8 cellular contexts compared by ENCODE assay signal in the genomic region with DNA sequence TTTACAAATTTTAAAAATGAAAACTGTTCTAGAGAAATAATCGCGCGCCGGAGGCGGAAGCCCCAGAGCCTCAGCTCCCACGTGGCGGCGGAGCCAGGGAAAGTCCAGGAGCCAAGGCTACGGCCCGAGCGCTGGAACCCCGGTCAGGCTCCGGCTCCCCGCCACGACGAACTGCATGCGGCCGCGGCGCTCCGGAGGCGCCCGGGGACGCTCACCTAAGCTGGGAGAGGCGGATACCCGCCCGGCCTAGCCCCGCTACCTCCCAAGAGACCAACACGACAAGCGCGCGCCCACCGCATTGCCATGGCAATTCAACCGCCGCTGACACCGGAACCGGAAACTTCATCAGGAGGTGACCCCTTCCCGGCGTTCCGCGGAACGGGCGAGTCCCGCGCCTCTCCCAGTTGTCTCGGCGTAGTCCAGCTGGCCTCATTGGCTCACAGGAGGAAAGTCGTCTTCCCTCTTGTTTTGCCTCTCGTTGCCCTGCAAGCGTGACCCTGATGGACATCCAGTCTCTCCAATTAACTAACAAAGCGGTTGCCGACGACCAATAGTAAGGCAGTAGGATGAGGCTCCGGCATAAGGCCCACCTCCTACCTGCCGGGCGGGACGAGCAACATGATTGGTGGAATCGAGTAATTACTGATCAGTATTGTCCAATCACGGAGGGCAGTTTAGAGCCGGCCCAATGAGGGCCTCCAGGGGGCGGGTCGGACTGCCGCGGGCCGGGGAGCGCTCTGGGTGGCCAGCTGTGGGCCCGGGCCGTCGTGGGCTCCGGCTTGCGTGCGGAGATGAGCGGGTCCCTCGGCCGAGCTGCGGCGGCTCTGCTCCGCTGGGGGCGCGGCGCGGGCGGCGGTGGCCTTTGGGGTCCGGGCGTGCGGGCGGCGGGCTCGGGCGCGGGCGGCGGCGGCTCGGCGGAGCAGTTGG. TPM values are rescaled to one million over a fixed set of nuclear protein-coding genes. Genes with fewer than 3 reads are reported as not detected.
A peak's percentile ranks its signal among the peaks of the same experiment; 100 is the strongest.
DNase-seq lines count a peak whose midpoint lies in the region; ATAC-seq and TF ChIP-seq lines count a peak whose summit lies in the region.

A gene (plus strand): TSS at position 752 of the 927 bp plus-strand sequence. CDS start 40 bp downstream, at position 792.

- peaks cover 3% of the 10 kb centered on the region for H3F3A ChIP-seq in neural progenitor cell (ENCODE audit: low read depth)

- CTCF ChIA-PET in HEK293T (lab: Yijun Ruan, JAX), result no interaction called here

- H3K4me1 ChIP-seq in foreskin keratinocyte, result peaks cover 21% of the 10 kb centered on the region
- peaks cover 43% of the 10 kb centered on the region for H3K4me1 ChIP-seq in neural progenitor cell

- no peaks in the 10 kb centered on the region for H3K9me3 ChIP-seq in neural progenitor cell (ENCODE audit: low read depth)

- H4K20me1 ChIP-seq in neural progenitor cell (ENCODE audit: low read depth), result peaks cover 78% of the 10 kb centered on the region

- no peak for TF ChIP-seq CTCF in foreskin keratinocyte (conservative IDR thresholded peaks at IDR 0.05)
- TF ChIP-seq CTCF in neural progenitor cell (IDR thresholded peaks at IDR 0.05), result no peak

- peaks cover 92% of the 10 kb centered on the region for H3K79me2 ChIP-seq in neural progenitor cell (ENCODE audit: low read depth)

- H3K27me3 Mint-ChIP-seq in neural progenitor cell (ENCODE audit: insufficient read depth, low read depth), result no peaks in the 10 kb centered on the region

- H3K4me3 Mint-ChIP-seq in neural progenitor cell, result peak within 1 kb of the TSS; percentile 94

- peak within 1 kb of the TSS; percentile 95 for H3K4me3 ChIP-seq in neural progenitor cell

- H3K27me3 ChIP-seq in foreskin keratinocyte (no peaks in the 10 kb centered on the region), neural progenitor cell (no peaks in the 10 kb centered on the region)

- H3K9me3 Mint-ChIP-seq in neural progenitor cell, result no peaks in the 10 kb centered on the region

- in situ Hi-C loops in SK-MEL-5 (cut with HindIII; ENCODE audit: low pct_unique_long_range_greater_than_20kb, low sequenced_read_pairs), result no loop called here

- peaks cover 4% of the 10 kb centered on the region for H3K36me3 ChIP-seq in neural progenitor cell

- H3K4me2 ChIP-seq in neural progenitor cell, result peak within 1 kb of the TSS; percentile 97

- H3K27ac ChIP-seq in foreskin keratinocyte, result peak within 1 kb of the TSS; percentile 90
- peak within 1 kb of the TSS; percentile 61 for H3K27ac ChIP-seq in neural progenitor cell

- DNase-seq in GF-D8 (lab: John Stamatoyannopoulos, UW) (peak; percentile 95), HEK293T (ENCODE audit: extremely low spot score) (peak; percentile 94), MV-4-11 (lab: John Stamatoyannopoulos, UW) (peak; percentile 100), SK-MEL-5 (ENCODE audit: low read depth, low spot score) (peak; percentile 100), foreskin keratinocyte (peak; percentile 99 to 100), neural progenitor cell (ENCODE audit: low spot score) (peak; percentile 99), stromal cell of bone marrow (ENCODE audit: low read depth) (peak; percentile 100)
- peak; percentile 98 for DNase-seq in activated naive CD4-positive, alpha-beta T cell treated with Interleukin-2 at 50 U/mL for 16 hours

- H3K9ac ChIP-seq in neural progenitor cell, result peak within 1 kb of the TSS; percentile 78

- peak within 1 kb of the TSS; percentile 29 for H2AFZ ChIP-seq in neural progenitor cell (replicated peaks)

- H3K36me3 Mint-ChIP-seq in neural progenitor cell, result peaks cover 4% of the 10 kb centered on the region

- ATAC-seq in foreskin keratinocyte, result peak; percentile 92

- peaks cover 49% of the 10 kb centered on the region for H3K4me1 Mint-ChIP-seq in neural progenitor cell

- H3K27ac Mint-ChIP-seq in neural progenitor cell, result peak within 1 kb of the TSS; percentile 79

- POLR2A ChIA-PET in HEK293T (lab: Yijun Ruan, JAX), result interaction anchor here (0.7 to 3.1 kb wide), 7 partner anchors 9 to 89 kb away, joined by 3 to 15 read pairs (median 7); a partner anchor contains a TSS

TF ChIP-seq in HEK293T, 16 proteins besides CTCF, POLR2A, EP300 and RAD21:
- TF ChIP-seq, protein P1, sequence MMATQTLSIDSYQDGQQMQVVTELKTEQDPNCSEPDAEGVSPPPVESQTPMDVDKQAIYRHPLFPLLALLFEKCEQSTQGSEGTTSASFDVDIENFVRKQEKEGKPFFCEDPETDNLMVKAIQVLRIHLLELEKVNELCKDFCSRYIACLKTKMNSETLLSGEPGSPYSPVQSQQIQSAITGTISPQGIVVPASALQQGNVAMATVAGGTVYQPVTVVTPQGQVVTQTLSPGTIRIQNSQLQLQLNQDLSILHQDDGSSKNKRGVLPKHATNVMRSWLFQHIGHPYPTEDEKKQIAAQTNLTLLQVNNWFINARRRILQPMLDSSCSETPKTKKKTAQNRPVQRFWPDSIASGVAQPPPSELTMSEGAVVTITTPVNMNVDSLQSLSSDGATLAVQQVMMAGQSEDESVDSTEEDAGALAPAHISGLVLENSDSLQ (IDR thresholded peaks at IDR 0.05), result peak; percentile 99
- TF ChIP-seq SP1 (IDR thresholded peaks at IDR 0.05) (no peak), FOXA1 (IDR thresholded peaks at IDR 0.05) (no peak), NFRKB (IDR thresholded peaks at IDR 0.05) (no peak), FOXK2 (IDR thresholded peaks at IDR 0.05) (no peak; the same call in 1 of the 2 replicates), FOXM1 (IDR thresholded peaks at IDR 0.05; ENCODE audit: borderline replicate concordance) (peak; percentile 64), SUZ12 (IDR thresholded peaks at IDR 0.05) (no peak), TARDBP (IDR thresholded peaks at IDR 0.05) (no peak), L3MBTL2 (conservative IDR thresholded peaks at IDR 0.05) (peak; percentile 55), ELF4 (IDR thresholded peaks at IDR 0.05) (0 out of 2 replicates have a peak, but pooled peaks have one; percentile 16), LEF1 (IDR thresholded peaks at IDR 0.05; ENCODE audit: borderline replicate concordance) (no peak), ARNT (IDR thresholded peaks at IDR 0.05) (peak; percentile 74), ZNF384 (IDR thresholded peaks at IDR 0.05) (no peak), BHLHE40 (IDR thresholded peaks at IDR 0.05; ENCODE audit: borderline replicate concordance) (no peak), CTBP1 (IDR thresholded peaks at IDR 0.05; ENCODE audit: borderline replicate concordance) (no peak)

RNA-seq across cellular contexts. Expression of the gene that starts here (rescaled TPM):
- total RNA-seq in SK-MEL-5 (2014; rRNA removed; shearing (Covaris generic)), result 49.2 and 57.5 TPM in 2 replicates
- polyA plus RNA-seq in SK-MEL-5 (2015; cell fraction: cytosol; rRNA removed), result 30.6 and 43.0 TPM in 2 replicates
- 11.6 and 11.7 TPM in 2 replicates for polyA plus RNA-seq in SK-MEL-5 (2015; cell fraction: nucleus; rRNA removed)
- total RNA-seq in foreskin keratinocyte (47.8 and 48.6 TPM in 2 replicates), neural progenitor cell (ENCODE audit: low replicate concordance) (71.8 and 99.9 TPM in 2 replicates)
- 70.0 and 70.4 TPM in 2 replicates for polyA plus RNA-seq in foreskin keratinocyte

Comparison
In these comparisons a context has a peak if more than half of its experiments do, and no peak if none do; other contexts are left out.
1. Peak in every context shown above with its lines: DNase-seq, ATAC-seq, H3K4me3 ChIP-seq and H3K27ac ChIP-seq.